ENCODE assay signal across 1 cellular context in the genomic region with DNA sequence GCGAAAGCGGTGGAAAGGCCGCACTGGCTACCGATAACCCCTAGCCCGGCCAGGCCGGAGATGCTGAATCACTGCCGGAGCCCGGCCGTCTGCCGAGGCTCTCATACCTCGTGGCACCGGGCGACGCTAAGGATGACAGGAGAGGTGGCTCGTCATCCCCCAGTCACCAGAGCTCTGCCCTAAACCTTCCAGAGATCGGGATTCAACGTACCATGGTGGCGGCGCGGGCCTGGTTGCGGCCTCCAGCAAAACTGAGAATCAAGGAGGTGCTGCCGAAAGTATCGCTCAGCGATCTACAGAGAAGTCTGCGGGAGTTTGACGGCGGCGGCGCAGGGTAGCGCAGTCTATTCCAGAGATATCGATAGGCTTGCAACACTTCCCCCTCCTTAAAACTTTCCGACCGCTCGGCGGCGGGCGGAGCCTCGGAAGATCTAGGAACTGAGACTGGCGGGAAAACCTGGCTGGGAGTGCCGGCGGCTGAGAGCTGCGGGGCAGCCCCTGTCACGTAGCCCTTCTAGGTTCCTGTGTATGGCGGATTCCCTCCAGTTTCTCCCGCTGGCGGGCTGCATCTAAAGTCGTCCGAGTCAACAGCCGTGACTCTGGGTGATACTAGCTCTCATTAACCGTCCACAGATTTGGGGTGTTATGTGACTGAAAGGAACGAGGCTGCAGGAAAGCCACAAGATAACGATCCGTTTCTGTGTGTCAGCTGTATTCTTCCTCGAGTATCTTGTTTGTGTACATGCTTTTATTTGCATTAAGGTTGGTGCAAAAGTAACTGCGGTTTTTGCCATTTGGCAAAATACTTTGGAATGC.
TF ChIP-seq lines count a peak whose summit lies in the region.

A gene (minus strand): TSS at position 301 of the 816 bp plus-strand sequence. CDS start 87 bp downstream, at position 214.

TF ChIP-seq in HepG2, 621 proteins besides CTCF, POLR2A, EP300 and RAD21 (continued from another document and continues in another):
- TF ChIP-seq, protein P1, sequence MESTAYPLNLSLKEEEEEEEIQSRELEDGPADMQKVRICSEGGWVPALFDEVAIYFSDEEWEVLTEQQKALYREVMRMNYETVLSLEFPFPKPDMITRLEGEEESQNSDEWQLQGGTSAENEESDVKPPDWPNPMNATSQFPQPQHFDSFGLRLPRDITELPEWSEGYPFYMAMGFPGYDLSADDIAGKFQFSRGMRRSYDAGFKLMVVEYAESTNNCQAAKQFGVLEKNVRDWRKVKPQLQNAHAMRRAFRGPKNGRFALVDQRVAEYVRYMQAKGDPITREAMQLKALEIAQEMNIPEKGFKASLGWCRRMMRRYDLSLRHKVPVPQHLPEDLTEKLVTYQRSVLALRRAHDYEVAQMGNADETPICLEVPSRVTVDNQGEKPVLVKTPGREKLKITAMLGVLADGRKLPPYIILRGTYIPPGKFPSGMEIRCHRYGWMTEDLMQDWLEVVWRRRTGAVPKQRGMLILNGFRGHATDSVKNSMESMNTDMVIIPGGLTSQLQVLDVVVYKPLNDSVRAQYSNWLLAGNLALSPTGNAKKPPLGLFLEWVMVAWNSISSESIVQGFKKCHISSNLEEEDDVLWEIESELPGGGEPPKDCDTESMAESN (CRISPR knock-in tag; conservative IDR thresholded peaks at IDR 0.05), result peak; percentile 89; the same call in 1 of the 2 replicates
- peak; percentile 73 for TF ChIP-seq ZNF451 (CRISPR knock-in tag; IDR thresholded peaks at IDR 0.05)
- TF ChIP-seq, protein P2, sequence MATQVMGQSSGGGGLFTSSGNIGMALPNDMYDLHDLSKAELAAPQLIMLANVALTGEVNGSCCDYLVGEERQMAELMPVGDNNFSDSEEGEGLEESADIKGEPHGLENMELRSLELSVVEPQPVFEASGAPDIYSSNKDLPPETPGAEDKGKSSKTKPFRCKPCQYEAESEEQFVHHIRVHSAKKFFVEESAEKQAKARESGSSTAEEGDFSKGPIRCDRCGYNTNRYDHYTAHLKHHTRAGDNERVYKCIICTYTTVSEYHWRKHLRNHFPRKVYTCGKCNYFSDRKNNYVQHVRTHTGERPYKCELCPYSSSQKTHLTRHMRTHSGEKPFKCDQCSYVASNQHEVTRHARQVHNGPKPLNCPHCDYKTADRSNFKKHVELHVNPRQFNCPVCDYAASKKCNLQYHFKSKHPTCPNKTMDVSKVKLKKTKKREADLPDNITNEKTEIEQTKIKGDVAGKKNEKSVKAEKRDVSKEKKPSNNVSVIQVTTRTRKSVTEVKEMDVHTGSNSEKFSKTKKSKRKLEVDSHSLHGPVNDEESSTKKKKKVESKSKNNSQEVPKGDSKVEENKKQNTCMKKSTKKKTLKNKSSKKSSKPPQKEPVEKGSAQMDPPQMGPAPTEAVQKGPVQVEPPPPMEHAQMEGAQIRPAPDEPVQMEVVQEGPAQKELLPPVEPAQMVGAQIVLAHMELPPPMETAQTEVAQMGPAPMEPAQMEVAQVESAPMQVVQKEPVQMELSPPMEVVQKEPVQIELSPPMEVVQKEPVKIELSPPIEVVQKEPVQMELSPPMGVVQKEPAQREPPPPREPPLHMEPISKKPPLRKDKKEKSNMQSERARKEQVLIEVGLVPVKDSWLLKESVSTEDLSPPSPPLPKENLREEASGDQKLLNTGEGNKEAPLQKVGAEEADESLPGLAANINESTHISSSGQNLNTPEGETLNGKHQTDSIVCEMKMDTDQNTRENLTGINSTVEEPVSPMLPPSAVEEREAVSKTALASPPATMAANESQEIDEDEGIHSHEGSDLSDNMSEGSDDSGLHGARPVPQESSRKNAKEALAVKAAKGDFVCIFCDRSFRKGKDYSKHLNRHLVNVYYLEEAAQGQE (IDR thresholded peaks at IDR 0.05; ENCODE audit: borderline replicate concordance in 1 of 2, low read depth in 1 of 2, low read length in 2 of 2), result no peak; a peak in 1 of 4 replicates
- TF ChIP-seq ZEB1 (IDR thresholded peaks at IDR 0.05; ENCODE audit: insufficient replicate concordance, low read depth), result peak; percentile 42
- no peak for TF ChIP-seq ZBTB21 (CRISPR knock-in tag; IDR thresholded peaks at IDR 0.05)
- TF ChIP-seq, protein P3, sequence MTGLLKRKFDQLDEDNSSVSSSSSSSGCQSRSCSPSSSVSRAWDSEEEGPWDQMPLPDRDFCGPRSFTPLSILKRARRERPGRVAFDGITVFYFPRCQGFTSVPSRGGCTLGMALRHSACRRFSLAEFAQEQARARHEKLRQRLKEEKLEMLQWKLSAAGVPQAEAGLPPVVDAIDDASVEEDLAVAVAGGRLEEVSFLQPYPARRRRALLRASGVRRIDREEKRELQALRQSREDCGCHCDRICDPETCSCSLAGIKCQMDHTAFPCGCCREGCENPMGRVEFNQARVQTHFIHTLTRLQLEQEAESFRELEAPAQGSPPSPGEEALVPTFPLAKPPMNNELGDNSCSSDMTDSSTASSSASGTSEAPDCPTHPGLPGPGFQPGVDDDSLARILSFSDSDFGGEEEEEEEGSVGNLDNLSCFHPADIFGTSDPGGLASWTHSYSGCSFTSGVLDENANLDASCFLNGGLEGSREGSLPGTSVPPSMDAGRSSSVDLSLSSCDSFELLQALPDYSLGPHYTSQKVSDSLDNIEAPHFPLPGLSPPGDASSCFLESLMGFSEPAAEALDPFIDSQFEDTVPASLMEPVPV (CRISPR knock-in tag; IDR thresholded peaks at IDR 0.05), result peak; percentile 64; the same call in 1 of the 2 replicates
- TF ChIP-seq ZNF891 (CRISPR knock-in tag; IDR thresholded peaks at IDR 0.05), result peak; percentile 98
- no peak for TF ChIP-seq ZNF816 (CRISPR knock-in tag; IDR thresholded peaks at IDR 0.05; ENCODE audit: borderline replicate concordance)
- TF ChIP-seq DR1 (CRISPR knock-in tag; IDR thresholded peaks at IDR 0.05), result peak; percentile 91
- TF ChIP-seq SMAD3 (CRISPR knock-in tag; IDR thresholded peaks at IDR 0.05), result peak; percentile 89; the same call in 1 of the 2 replicates
- TF ChIP-seq, protein P4, sequence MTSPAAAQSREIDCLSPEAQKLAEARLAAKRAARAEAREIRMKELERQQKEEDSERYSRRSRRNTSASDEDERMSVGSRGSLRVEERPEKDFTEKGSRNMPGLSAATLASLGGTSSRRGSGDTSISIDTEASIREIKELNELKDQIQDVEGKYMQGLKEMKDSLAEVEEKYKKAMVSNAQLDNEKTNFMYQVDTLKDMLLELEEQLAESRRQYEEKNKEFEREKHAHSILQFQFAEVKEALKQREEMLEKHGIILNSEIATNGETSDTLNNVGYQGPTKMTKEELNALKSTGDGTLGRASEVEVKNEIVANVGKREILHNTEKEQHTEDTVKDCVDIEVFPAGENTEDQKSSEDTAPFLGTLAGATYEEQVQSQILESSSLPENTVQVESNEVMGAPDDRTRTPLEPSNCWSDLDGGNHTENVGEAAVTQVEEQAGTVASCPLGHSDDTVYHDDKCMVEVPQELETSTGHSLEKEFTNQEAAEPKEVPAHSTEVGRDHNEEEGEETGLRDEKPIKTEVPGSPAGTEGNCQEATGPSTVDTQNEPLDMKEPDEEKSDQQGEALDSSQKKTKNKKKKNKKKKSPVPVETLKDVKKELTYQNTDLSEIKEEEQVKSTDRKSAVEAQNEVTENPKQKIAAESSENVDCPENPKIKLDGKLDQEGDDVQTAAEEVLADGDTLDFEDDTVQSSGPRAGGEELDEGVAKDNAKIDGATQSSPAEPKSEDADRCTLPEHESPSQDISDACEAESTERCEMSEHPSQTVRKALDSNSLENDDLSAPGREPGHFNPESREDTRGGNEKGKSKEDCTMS (CRISPR knock-in tag; conservative IDR thresholded peaks at IDR 0.05), result no peak
- no peak for TF ChIP-seq ZSCAN20 (CRISPR knock-in tag; IDR thresholded peaks at IDR 0.05; ENCODE audit: borderline replicate concordance)
- TF ChIP-seq, protein P5, sequence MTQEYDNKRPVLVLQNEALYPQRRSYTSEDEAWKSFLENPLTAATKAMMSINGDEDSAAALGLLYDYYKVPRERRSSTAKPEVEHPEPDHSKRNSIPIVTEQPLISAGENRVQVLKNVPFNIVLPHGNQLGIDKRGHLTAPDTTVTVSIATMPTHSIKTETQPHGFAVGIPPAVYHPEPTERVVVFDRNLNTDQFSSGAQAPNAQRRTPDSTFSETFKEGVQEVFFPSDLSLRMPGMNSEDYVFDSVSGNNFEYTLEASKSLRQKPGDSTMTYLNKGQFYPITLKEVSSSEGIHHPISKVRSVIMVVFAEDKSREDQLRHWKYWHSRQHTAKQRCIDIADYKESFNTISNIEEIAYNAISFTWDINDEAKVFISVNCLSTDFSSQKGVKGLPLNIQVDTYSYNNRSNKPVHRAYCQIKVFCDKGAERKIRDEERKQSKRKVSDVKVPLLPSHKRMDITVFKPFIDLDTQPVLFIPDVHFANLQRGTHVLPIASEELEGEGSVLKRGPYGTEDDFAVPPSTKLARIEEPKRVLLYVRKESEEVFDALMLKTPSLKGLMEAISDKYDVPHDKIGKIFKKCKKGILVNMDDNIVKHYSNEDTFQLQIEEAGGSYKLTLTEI (CRISPR knock-in tag; conservative IDR thresholded peaks at IDR 0.05), result no peak
- TF ChIP-seq, protein P6, sequence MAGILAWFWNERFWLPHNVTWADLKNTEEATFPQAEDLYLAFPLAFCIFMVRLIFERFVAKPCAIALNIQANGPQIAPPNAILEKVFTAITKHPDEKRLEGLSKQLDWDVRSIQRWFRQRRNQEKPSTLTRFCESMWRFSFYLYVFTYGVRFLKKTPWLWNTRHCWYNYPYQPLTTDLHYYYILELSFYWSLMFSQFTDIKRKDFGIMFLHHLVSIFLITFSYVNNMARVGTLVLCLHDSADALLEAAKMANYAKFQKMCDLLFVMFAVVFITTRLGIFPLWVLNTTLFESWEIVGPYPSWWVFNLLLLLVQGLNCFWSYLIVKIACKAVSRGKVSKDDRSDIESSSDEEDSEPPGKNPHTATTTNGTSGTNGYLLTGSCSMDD (CRISPR knock-in tag; IDR thresholded peaks at IDR 0.05), result no peak
- TF ChIP-seq ZNF33A (CRISPR knock-in tag; IDR thresholded peaks at IDR 0.05; ENCODE audit: borderline replicate concordance), result no peak
- no peak for TF ChIP-seq NFRKB (IDR thresholded peaks at IDR 0.05)
- no peak for TF ChIP-seq TBX3 (IDR thresholded peaks at IDR 0.05; ENCODE audit: borderline replicate concordance)
- no peak for TF ChIP-seq DNMT1 (CRISPR knock-in tag; IDR thresholded peaks at IDR 0.05)
- TF ChIP-seq, protein P7, sequence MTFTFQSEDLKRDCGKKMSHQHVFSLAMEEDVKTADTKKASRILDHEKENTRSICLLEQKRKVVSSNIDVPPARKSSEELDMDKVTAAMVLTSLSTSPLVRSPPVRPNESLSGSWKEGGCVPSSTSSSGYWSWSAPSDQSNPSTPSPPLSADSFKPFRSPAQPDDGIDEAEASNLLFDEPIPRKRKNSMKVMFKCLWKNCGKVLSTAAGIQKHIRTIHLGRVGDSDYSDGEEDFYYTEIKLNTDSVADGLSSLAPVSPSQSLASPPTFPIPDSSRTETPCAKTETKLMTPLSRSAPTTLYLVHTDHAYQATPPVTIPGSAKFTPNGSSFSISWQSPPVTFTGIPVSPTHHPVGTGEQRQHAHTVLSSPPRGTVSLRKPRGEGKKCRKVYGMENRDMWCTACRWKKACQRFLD (CRISPR knock-in tag; IDR thresholded peaks at IDR 0.05; ENCODE audit: borderline replicate concordance), result no peak; the same call in 1 of the 2 replicates
- TF ChIP-seq PPARG (CRISPR knock-in tag; conservative IDR thresholded peaks at IDR 0.05), result 0 out of 2 replicates have a peak, but pooled peaks have one; percentile 7
- TF ChIP-seq, protein P8, sequence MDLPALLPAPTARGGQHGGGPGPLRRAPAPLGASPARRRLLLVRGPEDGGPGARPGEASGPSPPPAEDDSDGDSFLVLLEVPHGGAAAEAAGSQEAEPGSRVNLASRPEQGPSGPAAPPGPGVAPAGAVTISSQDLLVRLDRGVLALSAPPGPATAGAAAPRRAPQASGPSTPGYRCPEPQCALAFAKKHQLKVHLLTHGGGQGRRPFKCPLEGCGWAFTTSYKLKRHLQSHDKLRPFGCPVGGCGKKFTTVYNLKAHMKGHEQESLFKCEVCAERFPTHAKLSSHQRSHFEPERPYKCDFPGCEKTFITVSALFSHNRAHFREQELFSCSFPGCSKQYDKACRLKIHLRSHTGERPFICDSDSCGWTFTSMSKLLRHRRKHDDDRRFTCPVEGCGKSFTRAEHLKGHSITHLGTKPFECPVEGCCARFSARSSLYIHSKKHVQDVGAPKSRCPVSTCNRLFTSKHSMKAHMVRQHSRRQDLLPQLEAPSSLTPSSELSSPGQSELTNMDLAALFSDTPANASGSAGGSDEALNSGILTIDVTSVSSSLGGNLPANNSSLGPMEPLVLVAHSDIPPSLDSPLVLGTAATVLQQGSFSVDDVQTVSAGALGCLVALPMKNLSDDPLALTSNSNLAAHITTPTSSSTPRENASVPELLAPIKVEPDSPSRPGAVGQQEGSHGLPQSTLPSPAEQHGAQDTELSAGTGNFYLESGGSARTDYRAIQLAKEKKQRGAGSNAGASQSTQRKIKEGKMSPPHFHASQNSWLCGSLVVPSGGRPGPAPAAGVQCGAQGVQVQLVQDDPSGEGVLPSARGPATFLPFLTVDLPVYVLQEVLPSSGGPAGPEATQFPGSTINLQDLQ (CRISPR knock-in tag; IDR thresholded peaks at IDR 0.05), result no peak; the same call in 1 of the 2 replicates
- TF ChIP-seq, protein P9, sequence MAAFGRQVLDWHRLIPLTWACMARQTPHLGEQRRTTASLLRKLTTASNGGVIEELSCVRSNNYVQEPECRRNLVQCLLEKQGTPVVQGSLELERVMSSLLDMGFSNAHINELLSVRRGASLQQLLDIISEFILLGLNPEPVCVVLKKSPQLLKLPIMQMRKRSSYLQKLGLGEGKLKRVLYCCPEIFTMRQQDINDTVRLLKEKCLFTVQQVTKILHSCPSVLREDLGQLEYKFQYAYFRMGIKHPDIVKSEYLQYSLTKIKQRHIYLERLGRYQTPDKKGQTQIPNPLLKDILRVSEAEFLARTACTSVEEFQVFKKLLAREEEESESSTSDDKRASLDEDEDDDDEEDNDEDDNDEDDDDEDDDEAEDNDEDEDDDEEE (CRISPR knock-in tag; IDR thresholded peaks at IDR 0.05), result peak; percentile 73; the same call in 1 of the 2 replicates
- TF ChIP-seq WIZ (CRISPR knock-in tag; IDR thresholded peaks at IDR 0.05), result no peak
- peak; percentile 61; the same call in 1 of the 2 replicates for TF ChIP-seq ISL2 (CRISPR knock-in tag; IDR thresholded peaks at IDR 0.05)
- TF ChIP-seq, protein P10, sequence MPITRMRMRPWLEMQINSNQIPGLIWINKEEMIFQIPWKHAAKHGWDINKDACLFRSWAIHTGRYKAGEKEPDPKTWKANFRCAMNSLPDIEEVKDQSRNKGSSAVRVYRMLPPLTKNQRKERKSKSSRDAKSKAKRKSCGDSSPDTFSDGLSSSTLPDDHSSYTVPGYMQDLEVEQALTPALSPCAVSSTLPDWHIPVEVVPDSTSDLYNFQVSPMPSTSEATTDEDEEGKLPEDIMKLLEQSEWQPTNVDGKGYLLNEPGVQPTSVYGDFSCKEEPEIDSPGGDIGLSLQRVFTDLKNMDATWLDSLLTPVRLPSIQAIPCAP (CRISPR knock-in tag; IDR thresholded peaks at IDR 0.05; ENCODE audit: low read depth), result no peak
- TF ChIP-seq, protein P11, sequence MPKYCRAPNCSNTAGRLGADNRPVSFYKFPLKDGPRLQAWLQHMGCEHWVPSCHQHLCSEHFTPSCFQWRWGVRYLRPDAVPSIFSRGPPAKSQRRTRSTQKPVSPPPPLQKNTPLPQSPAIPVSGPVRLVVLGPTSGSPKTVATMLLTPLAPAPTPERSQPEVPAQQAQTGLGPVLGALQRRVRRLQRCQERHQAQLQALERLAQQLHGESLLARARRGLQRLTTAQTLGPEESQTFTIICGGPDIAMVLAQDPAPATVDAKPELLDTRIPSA (CRISPR knock-in tag; IDR thresholded peaks at IDR 0.05; ENCODE audit: borderline replicate concordance), result no peak
- no peak for TF ChIP-seq ZNF7 (CRISPR knock-in tag; IDR thresholded peaks at IDR 0.05)
- TF ChIP-seq SIX4 (CRISPR knock-in tag; IDR thresholded peaks at IDR 0.05), result no peak; the same call in 1 of the 2 replicates
- peak; percentile 90 for TF ChIP-seq SAP130 (CRISPR knock-in tag; IDR thresholded peaks at IDR 0.05; ENCODE audit: low read depth)
- 0 out of 2 replicates have a peak, but pooled peaks have one; percentile 41 for TF ChIP-seq RFXANK (CRISPR knock-in tag; IDR thresholded peaks at IDR 0.05)
